8 cellular contexts compared by ENCODE assay signal in genomic region chr12:57837779-57838562, GRCh38. TPM values are rescaled to one million over a fixed set of nuclear protein-coding genes. Genes with fewer than 3 reads are reported as not detected.
DNase-seq lines count a peak whose midpoint lies in the region; ATAC-seq and TF ChIP-seq lines count a peak whose summit lies in the region.

No MANE protein-coding gene starts in this region.

- H3K9me3 ChIP-seq in SJSA1 (replicated peaks): no peaks in the 10 kb centered on the region
- H3K9me3 ChIP-seq in HAP-1: no peaks in the 10 kb centered on the region

- intact Hi-C loops in Right ventricle myocardium inferior (cut with DNase I): loop anchor here (2.0 kb wide), 1 partner anchor 59 kb away; no protein-coding TSS in a partner anchor
- intact Hi-C loops in cardiac septum (cut with DNase I): loop anchor here (2.0 kb wide), 1 partner anchor 57 kb away; no protein-coding TSS in a partner anchor
- intact Hi-C loops in natural killer cell (cut with micrococcal nuclease): no loop called here

- H3K4me1 ChIP-seq in SJSA1 (replicated peaks) (peaks cover 68% of the 10 kb centered on the region), HAP-1 (peaks cover 30% of the 10 kb centered on the region)

- H3K27me3 ChIP-seq in SJSA1 (replicated peaks) (no peaks in the 10 kb centered on the region), HAP-1 (ENCODE audit: low read depth) (no peaks in the 10 kb centered on the region)

- peaks cover 9% of the 10 kb centered on the region for H3K36me3 Mint-ChIP-seq in effector memory CD8-positive, alpha-beta T cell (ENCODE audit: insufficient read depth)
- no peaks in the 10 kb centered on the region for H3K36me3 Mint-ChIP-seq in natural killer cell

- TF ChIP-seq CTCF in natural killer cell (IDR thresholded peaks at IDR 0.05): no peak

- H3K27me3 Mint-ChIP-seq in effector memory CD8-positive, alpha-beta T cell: no peaks in the 10 kb centered on the region
- no peaks in the 10 kb centered on the region for H3K27me3 Mint-ChIP-seq in natural killer cell (ENCODE audit: low read depth in 2 of 2)

- H3K4me3 ChIP-seq in SJSA1 (no peak overlapping the region), HAP-1 (no peak overlapping the region)

- H3K36me3 ChIP-seq in SJSA1 (peaks cover 71% of the 10 kb centered on the region), HAP-1 (replicated peaks) (no peaks in the 10 kb centered on the region)

- peak overlapping the region; percentile 0 for H3K27ac ChIP-seq in SJSA1

- H3K4me1 Mint-ChIP-seq in effector memory CD8-positive, alpha-beta T cell (ENCODE audit: low read depth in 2 of 2): peaks cover 89 to 90% of the 10 kb centered on the region in 2 donors
- peaks cover 85 to 95% of the 10 kb centered on the region in 2 donors for H3K4me1 Mint-ChIP-seq in natural killer cell

- DNase-seq in Right ventricle myocardium inferior (ENCODE audit: missing footprints) (no peak), cardiac septum (ENCODE audit: low spot score) (no peak), SJSA1 (ENCODE audit: low read depth in 1 of 2, low spot score in 2 of 2) (no peak), natural killer cell (no peak), HAP-1 (ENCODE audit: low spot score in 2 of 2) (no peak)
- peak in 1 of 3 experiments; percentile 6 for DNase-seq in effector memory CD8-positive, alpha-beta T cell
- no peak for DNase-seq in NK-92 treated with Interleukin-12 subunit alpha and Interleukin-12 subunit beta, amount 100 ng/mL, for 24 hours (lab: John Stamatoyannopoulos, UW)

- in situ Hi-C loops in HAP-1 (cut with MboI; ENCODE audit: low sequenced_read_pairs): no loop called here

- H3K27ac Mint-ChIP-seq in effector memory CD8-positive, alpha-beta T cell: peak overlapping the region; percentile 98
- peak overlapping the region; percentile 85 to 95 for H3K27ac Mint-ChIP-seq in natural killer cell

- H3K4me3 Mint-ChIP-seq in effector memory CD8-positive, alpha-beta T cell: peak overlapping the region; percentile 59 to 74
- peak overlapping the region; percentile 73 for H3K4me3 Mint-ChIP-seq in natural killer cell

- H3K9me3 Mint-ChIP-seq in effector memory CD8-positive, alpha-beta T cell: no peaks in the 10 kb centered on the region
- no peaks in the 10 kb centered on the region for H3K9me3 Mint-ChIP-seq in natural killer cell

- ATAC-seq in Right ventricle myocardium inferior: peak; percentile 63
- peak; percentile 58 for ATAC-seq in effector memory CD8-positive, alpha-beta T cell (replicated peaks)
- peak in 2 of 3 donors; percentile 42 to 48 for ATAC-seq in natural killer cell
- ATAC-seq in HG02938 (IDR thresholded peaks at IDR 0.05; ENCODE audit: unreplicated experiment): no peak

RNA-seq across cellular contexts. Expression of gene CTDSP2, which starts 8.6 kb away (rescaled TPM):
- total RNA-seq in Right ventricle myocardium inferior: 105 TPM
- total RNA-seq in cardiac septum: 89.2 TPM
- 420 and 508 TPM in 2 replicates for total RNA-seq in SJSA1 (2014; rRNA removed; shearing (Covaris generic))
- total RNA-seq in natural killer cell: 100 to 1,000 TPM in 2 of 3 donors, 10 to 100 TPM in 1; 93.8 to 135 (median 123) TPM

RNA-seq across cellular contexts. Expression of gene AVIL, which starts 19.4 kb away (rescaled TPM):
- 2.1 TPM for total RNA-seq in Right ventricle myocardium inferior
- total RNA-seq in cardiac septum: 3.5 TPM
- total RNA-seq in SJSA1 (2014; rRNA removed; shearing (Covaris generic)): 6.0 and 6.6 TPM in 2 replicates
- total RNA-seq in natural killer cell: 1 to 10 TPM in 2 of 3 donors, under 1 TPM in 1; 0.45 to 2.2 (median 1.3) TPM

RNA-seq across cellular contexts. Expression of gene TSFM, which starts 55.4 kb away (rescaled TPM):
- total RNA-seq in Right ventricle myocardium inferior (48.2 TPM), cardiac septum (47.7 TPM), natural killer cell (10 to 100 TPM; 17.6 to 19.7 (median 17.7) TPM)
- total RNA-seq in SJSA1 (2014; rRNA removed; shearing (Covaris generic)): 591 and 596 TPM in 2 replicates

Comparison
In these comparisons a context has a peak if more than half of its experiments do, and no peak if none do; other contexts are left out.
1. RNA of gene TSFM, which starts 55.4 kb away (total RNA-seq): 591 to 596 TPM in SJSA1; 48.2 TPM in Right ventricle myocardium inferior (single experiment), 47.7 TPM in cardiac septum (single experiment) and 17.6 to 19.7 TPM in natural killer cell; every median in the first group is over 10 times any median in the second.